ENCODE assay signal across 1 cellular context in genomic region chr19:29644179-29644578, GRCh38.
TF ChIP-seq lines count a peak whose summit lies in the region.

No MANE protein-coding gene starts in this region.

TF ChIP-seq in HEK293T, 16 proteins besides CTCF, POLR2A, EP300 and RAD21:
- TF ChIP-seq SP1 (IDR thresholded peaks at IDR 0.05) (no peak), SUZ12 (IDR thresholded peaks at IDR 0.05) (no peak), HDGF (IDR thresholded peaks at IDR 0.05; ENCODE audit: borderline replicate concordance) (no peak), PKNOX1 (IDR thresholded peaks at IDR 0.05) (no peak), FOXA1 (IDR thresholded peaks at IDR 0.05) (no peak), CTBP1 (IDR thresholded peaks at IDR 0.05; ENCODE audit: borderline replicate concordance) (no peak), LEF1 (IDR thresholded peaks at IDR 0.05; ENCODE audit: borderline replicate concordance) (no peak), BHLHE40 (IDR thresholded peaks at IDR 0.05; ENCODE audit: borderline replicate concordance) (no peak), TARDBP (IDR thresholded peaks at IDR 0.05) (no peak), ZNF384 (IDR thresholded peaks at IDR 0.05) (no peak), NFRKB (IDR thresholded peaks at IDR 0.05) (no peak), ARNT (IDR thresholded peaks at IDR 0.05) (no peak), ELF4 (IDR thresholded peaks at IDR 0.05) (no peak), FOXM1 (IDR thresholded peaks at IDR 0.05; ENCODE audit: borderline replicate concordance) (no peak), FOXK2 (IDR thresholded peaks at IDR 0.05) (no peak)
